Comparison of ENCODE assay signal across 1 cellular context in genomic region chr6:43724914-43725642, GRCh38.
TF ChIP-seq lines count a peak whose summit lies in the region.

No MANE protein-coding gene starts in this region.

TF ChIP-seq in GM12878, 131 proteins besides CTCF, POLR2A, EP300 and RAD21 (continued from another document):
- TF ChIP-seq SP1 (IDR thresholded peaks at IDR 0.05; ENCODE audit: low read depth, low read length) (peak; percentile 83), BACH1 (IDR thresholded peaks at IDR 0.05; ENCODE audit: borderline replicate concordance) (peak; percentile 71; the same call in 1 of the 2 replicates)
